ENCODE assay signal across 13 cellular contexts in the genomic region with DNA sequence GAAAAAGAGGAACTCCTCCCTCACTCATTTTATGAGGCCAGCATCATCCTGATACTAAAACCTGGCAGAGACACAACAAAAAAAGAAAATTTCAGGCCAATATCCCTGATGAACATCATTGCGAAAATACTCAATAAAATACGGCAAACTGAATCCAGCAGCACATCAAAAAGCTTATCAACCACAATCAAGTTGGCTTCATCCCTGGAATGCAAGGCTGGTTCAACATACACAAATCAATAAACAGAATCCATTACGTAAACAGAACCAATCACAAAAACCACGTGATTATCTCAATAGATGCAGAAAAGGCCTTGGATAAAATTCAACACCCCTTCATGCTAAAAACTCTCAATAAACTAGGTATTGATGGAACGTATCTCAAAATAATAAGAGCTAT. TPM values are rescaled to one million over a fixed set of nuclear protein-coding genes. Genes with fewer than 3 reads are reported as not detected.
"Had no signal": no experiment of that assay in that cellular context is flagged by ENCODE, and none has a peak within 500 bp of the region (broad histone marks: within the 10 kb centered on the region; RNA-seq: fewer than 3 reads in every experiment).

No MANE protein-coding gene starts in this region.

RNA-seq across cellular contexts. Expression of gene SELL, which starts 1.7 kb away (rescaled TPM):
- total RNA-seq: bronchial epithelial cell, cardiac muscle cell, chondrocyte had no signal
- polyA plus RNA-seq: cardiac muscle cell had no signal

RNA-seq across cellular contexts. Expression of gene SELE, which starts 20.8 kb away (rescaled TPM):
- total RNA-seq: activated naive CD4-positive, alpha-beta T cell treated with anti-CD3 and anti-CD28 coated beads for 36 hours; activated naive CD4-positive, alpha-beta T cell treated with anti-CD3 and anti-CD28 coated beads, Interleukin-2, amount 50 U/mL, for 72 hours; activated naive CD8-positive, alpha-beta T cell treated with anti-CD3 and anti-CD28 coated beads for 36 hours; activated naive CD8-positive, alpha-beta T cell treated with anti-CD3 and anti-CD28 coated beads, Interleukin-2, amount 10 ng/mL, durations not matched to agents 7 days and 5 days; activated T-cell treated with anti-CD3 and anti-CD28 coated beads, Interleukin-2, amount 50 U/mL, for 4 hours; activated T-cell treated with anti-CD3 and anti-CD28 coated beads, Interleukin-2, amount 50 U/mL, for 72 hours; activated T-helper 1 cell treated with anti-CD3 and anti-CD28 coated beads, Interleukin-12 subunit alpha, Interleukin-12 subunit beta, Interleukin-2, Interleukin-4 antibody, amounts not matched to agents 30 ng/mL and 10 ng/mL and 1 ng/mL, durations not matched to agents 14 hours and 24 hours and 36 hours; activated T-helper 17 cell treated with anti-CD3 and anti-CD28 coated beads, Interleukin-2, amount 50 U/mL, for 72 hours; activated T-helper 2 cell treated with anti-CD3 and anti-CD28 coated beads, Interferon-gamma antibody, Interleukin-2, Interleukin-4, amounts not matched to agents 10 μg/mL and 5 μg/mL and 100 μg/mL, durations not matched to agents 14 hours and 24 hours and 36 hours; astrocyte; bronchial epithelial cell; cardiac muscle cell; chondrocyte had no signal
- polyA plus RNA-seq: cardiac muscle cell had no signal
